In genomic region chr3:111978833-111979688, GRCh38 we compare ENCODE assay signal across 8 cellular contexts. TPM values are rescaled to one million over a fixed set of nuclear protein-coding genes. Genes with fewer than 3 reads are reported as not detected.
DNase-seq lines count a peak whose midpoint lies in the region; ATAC-seq and TF ChIP-seq lines count a peak whose summit lies in the region.

ABHD10 (plus strand) TSS chr3:111979026; CDS start chr3:111979062, 36 bp downstream.

- peaks cover 51% of the 10 kb centered on the region for H3K4me1 Mint-ChIP-seq in activated naive CD4-positive, alpha-beta T cell treated with anti-CD3 and anti-CD28 coated beads, Interleukin-2, amount 50 U/mL, for 24 hours

- peak within 1 kb of the TSS; percentile 7 for H3K27ac Mint-ChIP-seq in activated naive CD4-positive, alpha-beta T cell treated with anti-CD3 and anti-CD28 coated beads, Interleukin-2, amount 50 U/mL, for 24 hours

- peaks cover 4% of the 10 kb centered on the region for H3K36me3 Mint-ChIP-seq in activated naive CD4-positive, alpha-beta T cell treated with anti-CD3 and anti-CD28 coated beads, Interleukin-2, amount 50 U/mL, for 24 hours

- 0% methylated on average over 17 to 49 of the region's 50 CpGs for WGBS in testis, 2 donors

- TF ChIP-seq CTCF in HFF-Myc (IDR thresholded peaks at IDR 0.05; ENCODE audit: low read depth, low read length, missing control alignments) (no peak), omental fat pad (IDR thresholded peaks at IDR 0.05) (no peak), testis (IDR thresholded peaks at IDR 0.05) (no peak)

- peak; percentile 83 for TF ChIP-seq POLR2A in testis (IDR thresholded peaks at IDR 0.05)

- H3K9me3 ChIP-seq in testis = no peaks in the 10 kb centered on the region

- peaks cover 7% of the 10 kb centered on the region for H3K4me1 ChIP-seq in testis

- ATAC-seq in SK-N-SH treated with all-trans-retinoic acid at 6 μM for 48 hours (peak; percentile 95), omental fat pad (ENCODE audit: low FRiP score) (peak; percentile 88)

- H3K27me3 ChIP-seq in testis = no peaks in the 10 kb centered on the region

- no peaks in the 10 kb centered on the region for H3K36me3 ChIP-seq in testis (ENCODE audit: low read depth, missing control alignments)

- H3K4me3 ChIP-seq in HFF-Myc (replicated peaks; ENCODE audit: low read depth, low read length) = peak within 1 kb of the TSS; percentile 73
- peak within 1 kb of the TSS; percentile 68 to 96 for H3K4me3 ChIP-seq in testis

- no peaks in the 10 kb centered on the region for H3K9me3 Mint-ChIP-seq in activated naive CD4-positive, alpha-beta T cell treated with anti-CD3 and anti-CD28 coated beads, Interleukin-2, amount 50 U/mL, for 24 hours

- intact Hi-C loops in testis (cut with DNase I; ENCODE audit: low total_unique reads) = no loop called here

- H3K27me3 Mint-ChIP-seq in activated naive CD4-positive, alpha-beta T cell treated with anti-CD3 and anti-CD28 coated beads, Interleukin-2, amount 50 U/mL, for 24 hours = no peaks in the 10 kb centered on the region

- peak within 1 kb of the TSS; percentile 77 for H3K4me3 Mint-ChIP-seq in activated naive CD4-positive, alpha-beta T cell treated with anti-CD3 and anti-CD28 coated beads, Interleukin-2, amount 50 U/mL, for 24 hours

- peak; percentile 88 for DNase-seq in GM04503 (ENCODE audit: low read depth)
- DNase-seq in HFF-Myc (ENCODE audit: extremely low read depth, low read depth) = peak; percentile 97
- peak; percentile 99 for DNase-seq in NAMALWA (ENCODE audit: low spot score)
- DNase-seq in glomerular visceral epithelial cell (ENCODE audit: extremely low spot score) = peak; percentile 98
- DNase-seq in omental fat pad (ENCODE audit: low spot score) = peak; percentile 88
- DNase-seq in testis = peak; percentile 97

- peak within 1 kb of the TSS; percentile 82 to 85 for H3K27ac ChIP-seq in testis

TF ChIP-seq in SK-N-SH treated with all-trans-retinoic acid at 6 μM for 48 hours, 23 proteins besides CTCF, POLR2A, EP300 and RAD21:
- TF ChIP-seq ZNF70 (CRISPR knock-in tag; IDR thresholded peaks at IDR 0.05) = no peak
- no peak for TF ChIP-seq TSHZ2 (CRISPR knock-in tag; IDR thresholded peaks at IDR 0.05)
- TF ChIP-seq PATZ1 (CRISPR knock-in tag; IDR thresholded peaks at IDR 0.05; ENCODE audit: borderline replicate concordance) = no peak
- no peak for TF ChIP-seq POU6F1 (CRISPR knock-in tag; IDR thresholded peaks at IDR 0.05; ENCODE audit: borderline replicate concordance, low read depth)
- no peak for TF ChIP-seq ARNTL (CRISPR knock-in tag; IDR thresholded peaks at IDR 0.05; ENCODE audit: borderline replicate concordance, low read depth)
- TF ChIP-seq ISL1 (CRISPR knock-in tag; IDR thresholded peaks at IDR 0.05) = no peak
- no peak for TF ChIP-seq CSDC2 (CRISPR knock-in tag; IDR thresholded peaks at IDR 0.05)
- no peak for TF ChIP-seq PPARA (CRISPR knock-in tag; IDR thresholded peaks at IDR 0.05; ENCODE audit: borderline replicate concordance)
- TF ChIP-seq ZFP3 (CRISPR knock-in tag; IDR thresholded peaks at IDR 0.05) = no peak
- no peak for TF ChIP-seq TCF4 (CRISPR knock-in tag; IDR thresholded peaks at IDR 0.05; ENCODE audit: borderline replicate concordance)
- TF ChIP-seq ZNF565 (CRISPR knock-in tag; conservative IDR thresholded peaks at IDR 0.05; ENCODE audit: low read depth) = no peak
- TF ChIP-seq ZNF8 (CRISPR knock-in tag; IDR thresholded peaks at IDR 0.05) = no peak
- TF ChIP-seq TOX (CRISPR knock-in tag; IDR thresholded peaks at IDR 0.05; ENCODE audit: borderline replicate concordance) = no peak
- TF ChIP-seq OSR1 (CRISPR knock-in tag; IDR thresholded peaks at IDR 0.05) = no peak
- no peak for TF ChIP-seq CREB5 (CRISPR knock-in tag; IDR thresholded peaks at IDR 0.05; ENCODE audit: low read depth)
- no peak for TF ChIP-seq ZC3H10 (CRISPR knock-in tag; IDR thresholded peaks at IDR 0.05)
- no peak for TF ChIP-seq ESRRG (CRISPR knock-in tag; IDR thresholded peaks at IDR 0.05)
- no peak for TF ChIP-seq RARB (CRISPR knock-in tag; IDR thresholded peaks at IDR 0.05)

RNA-seq across cellular contexts. Expression of gene ABHD10, which starts in this region (rescaled TPM):
- total RNA-seq in omental fat pad (10 to 100 TPM in 3 of 4 donors, 1 to 10 TPM in 1; 9.5 to 27.4 (median 17.3) TPM), testis (10 to 100 TPM; 38.0 to 38.4 TPM)
- polyA plus RNA-seq in testis (ENCODE audit: insufficient read depth, low read depth, low replicate concordance) = 43.0 TPM

Comparison
In these comparisons a context has a peak if more than half of its experiments do, and no peak if none do; other contexts are left out.
1. Peak in every context shown above with its lines: DNase-seq, ATAC-seq, H3K4me3 ChIP-seq and H3K27ac ChIP-seq.